Comparison of ENCODE assay signal across 9 cellular contexts in genomic region chr2:9206991-9207640, GRCh38. TPM values are rescaled to one million over a fixed set of nuclear protein-coding genes. Genes with fewer than 3 reads are reported as not detected.
A peak's percentile ranks its signal among the peaks of the same experiment; 100 is the strongest.
DNase-seq lines count a peak whose midpoint lies in the region; ATAC-seq, FAIRE-seq and TF ChIP-seq lines count a peak whose summit lies in the region.
"Had no signal": no experiment of that assay in that cellular context is flagged by ENCODE, and none has a peak within 500 bp of the region (broad histone marks: within the 10 kb centered on the region; RNA-seq: fewer than 3 reads in every experiment).

No MANE protein-coding gene starts in this region.

- H3K56ac ChIP-seq in IMR-90 (ENCODE audit: extremely low read depth, insufficient read depth, low read length), result no peak overlapping the region

- H3K27ac Mint-ChIP-seq in stimulated activated memory B cell treated with anti-CD40 and anti-IgM and Interleukin-4, amounts not matched to agents 10 μg/mL and 1 μg/mL and 100 μg/mL, for 72 hours, result no peak overlapping the region

- peak overlapping the region; percentile 55 for H3K4me3 Mint-ChIP-seq in stimulated activated memory B cell treated with anti-CD40 and anti-IgM and Interleukin-4, amounts not matched to agents 10 μg/mL and 1 μg/mL and 100 μg/mL, for 72 hours

- no peaks in the 10 kb centered on the region for H3K36me3 Mint-ChIP-seq in stimulated activated memory B cell treated with anti-CD40 and anti-IgM and Interleukin-4, amounts not matched to agents 10 μg/mL and 1 μg/mL and 100 μg/mL, for 72 hours

- H3K79me1 ChIP-seq in IMR-90 (ENCODE audit: low read depth in 1 of 2, low read length in 2 of 2), result peaks cover 0 to 28% of the 10 kb centered on the region in 2 experiments; a peak in 3 of 4 replicates

- CTCF ChIA-PET in IMR-90 (lab: Yijun Ruan, JAX), result interaction anchor here (1.1 to 1.3 kb wide), 2 partner anchors 17 to 127 kb away, joined by 3 to 4 read pairs; no protein-coding TSS in a partner anchor

- H3K27ac ChIP-seq in IMR-90 (ENCODE audit: insufficient read depth, low read length) (peak overlapping the region; percentile 71), body of pancreas (peak overlapping the region; percentile 81 to 88 (median 86))

- H4K5ac ChIP-seq in IMR-90 (ENCODE audit: low read depth, low read length), result peak overlapping the region; percentile 56; the same call in 1 of the 2 replicates

- peak overlapping the region; percentile 7; the same call in 1 of the 2 replicates for H2AK5ac ChIP-seq in IMR-90 (ENCODE audit: low read depth, low read length)

- H3K9me3 ChIP-seq in IMR-90 (ENCODE audit: control insufficient read depth, insufficient read depth, low read length) (no peaks in the 10 kb centered on the region), body of pancreas (no peaks in the 10 kb centered on the region)

- H3K9ac ChIP-seq in IMR-90 (ENCODE audit: low read depth, low read length), result peak overlapping the region; percentile 83

- no peak overlapping the region for H2BK15ac ChIP-seq in IMR-90 (ENCODE audit: low read depth, low read length)

- H3K9me3 Mint-ChIP-seq in stimulated activated memory B cell treated with anti-CD40 and anti-IgM and Interleukin-4, amounts not matched to agents 10 μg/mL and 1 μg/mL and 100 μg/mL, for 72 hours, result no peaks in the 10 kb centered on the region

- H3K4me3 ChIP-seq in IMR-90 (ENCODE audit: insufficient read depth, low read depth, low read length) (peak overlapping the region; percentile 96), body of pancreas (peak overlapping the region; percentile 48 to 70)

- POLR2A ChIA-PET in IMR-90 (lab: Charles Lee; ENCODE audit: unreplicated experiment), result no interaction called here

- TF ChIP-seq CTCF in IMR-90 (conservative IDR thresholded peaks at IDR 0.05; ENCODE audit: low read depth, low read length) (no peak), body of pancreas (IDR thresholded peaks at IDR 0.05) (no peak)

- peak overlapping the region; percentile 17 for H3K14ac ChIP-seq in IMR-90 (replicated peaks; ENCODE audit: low read depth, low read length)

- H2AFZ ChIP-seq in IMR-90 (replicated peaks; ENCODE audit: low read length, poor library complexity), result peak overlapping the region; percentile 89

- peak overlapping the region; percentile 97 for H2AK9ac ChIP-seq in IMR-90 (replicated peaks; ENCODE audit: low read depth, low read length, poor library complexity)

- DNase-seq in 8988T (peak; percentile 61), GM12891 (ENCODE audit: insufficient read length, low spot score) (peak; percentile 26), IMR-90 (no peak), body of pancreas (peak; percentile 17 to 44 (median 38)), iris pigment epithelial cell (ENCODE audit: low read depth) (peak; percentile 37), NCI-H2107 (lab: John Stamatoyannopoulos, UW) (no peak)

- H3K18ac ChIP-seq in IMR-90 (ENCODE audit: low read depth, low read length), result peak overlapping the region; percentile 45; the same call in 1 of the 2 replicates

- no peaks in the 10 kb centered on the region for H3K36me3 ChIP-seq in IMR-90 (ENCODE audit: control insufficient read depth, insufficient read depth, low read length)
- H3K36me3 ChIP-seq in body of pancreas (replicated peaks in 1 of 2; ENCODE audit: insufficient read depth in 1 of 2, low read depth in 2 of 2), result no peaks in the 10 kb centered on the region

- H3K9me1 ChIP-seq in IMR-90 (ENCODE audit: insufficient read depth, low read length), result peaks cover 7% of the 10 kb centered on the region; the same call in 1 of the 2 replicates

- H3K4ac ChIP-seq in IMR-90 (ENCODE audit: low read depth, low read length), result peak overlapping the region; percentile 81

- peak overlapping the region; percentile 63; the same call in 1 of the 2 replicates for H3K4me2 ChIP-seq in IMR-90 (ENCODE audit: low read depth, low read length)

- 0% methylated on average over 47 of the region's 84 CpGs; no CpG with 5 or more reads in 1 of the 2 experiments for WGBS in IMR-90 (ENCODE audit: extremely low coverage in 2 of 2, insufficient read length in 1 of 2), 2 experiments
- WGBS in body of pancreas, 2 donors, result 0% methylated on average over 9 to 82 of the region's 84 CpGs

- no peaks in the 10 kb centered on the region for H3K27me3 ChIP-seq in IMR-90 (ENCODE audit: control insufficient read depth, insufficient read depth, low read length)
- H3K27me3 ChIP-seq in body of pancreas, result no peaks in the 10 kb centered on the region

- peaks cover 7% of the 10 kb centered on the region for H3K4me1 Mint-ChIP-seq in stimulated activated memory B cell treated with anti-CD40 and anti-IgM and Interleukin-4, amounts not matched to agents 10 μg/mL and 1 μg/mL and 100 μg/mL, for 72 hours

- peaks cover 30% of the 10 kb centered on the region; the same call in 1 of the 2 replicates for H4K20me1 ChIP-seq in IMR-90 (ENCODE audit: insufficient read depth, low read length)

- intact Hi-C loops in IMR-90 (cut with micrococcal nuclease) (loop anchor here (1.0 to 5.0 kb wide), 7 partner anchors 28 to 215 kb away; partner anchors contain the start of genes CPSF3 and ITGB1BP1), body of pancreas (cut with DNase I) (no loop called here)

- H3K23ac ChIP-seq in IMR-90 (ENCODE audit: low read depth, low read length), result no peak overlapping the region

- in situ Hi-C loops in IMR-90 (cut with MboI; ENCODE audit: low sequenced_read_pairs), result loop anchor here (10.0 kb wide), 1 partner anchor 128 kb away; no protein-coding TSS in a partner anchor

- ATAC-seq in IMR-90 (ENCODE audit: low read depth) (peak; percentile 22), body of pancreas (peak; percentile 36), HG02763 (IDR thresholded peaks at IDR 0.05; ENCODE audit: unreplicated experiment) (no peak)
- ATAC-seq in stimulated activated memory B cell treated with anti-CD40 and anti-IgM and Interleukin-4, amounts not matched to agents 10 μg/mL and 1 μg/mL and 100 μg/mL, for 72 hours, result no peak

- no peak for FAIRE-seq in GM12891 (lab: Jason Lieb, UNC)
- FAIRE-seq: islet of Langerhans had no signal

- no peak for TF ChIP-seq RAD21 in IMR-90 (IDR thresholded peaks at IDR 0.05; ENCODE audit: low read length)

- BruUV-seq in IMR-90 (replicated peaks; lab: Mats Ljungman, UMichigan), result no TSS peak

- H4K8ac ChIP-seq in IMR-90 (ENCODE audit: low read depth in 2 of 2, low read length in 2 of 2), result peak overlapping the region; percentile 34 to 67; a peak in 2 of 4 replicates

- TF ChIP-seq POLR2A in GM12891 (IDR thresholded peaks at IDR 0.05; ENCODE audit: low read depth, low read length) (no peak), IMR-90 (IDR thresholded peaks at IDR 0.05; ENCODE audit: low read depth, low read length) (no peak), body of pancreas (IDR thresholded peaks at IDR 0.05) (no peak)

- H4K91ac ChIP-seq in IMR-90 (ENCODE audit: insufficient read depth, low read depth, low read length), result peak overlapping the region; percentile 66; the same call in 1 of the 2 replicates

- peak overlapping the region; percentile 70 for H2BK120ac ChIP-seq in IMR-90 (ENCODE audit: low read depth, low read length)

- dilution Hi-C loops in IMR-90 (cut with HindIII; ENCODE audit: low sequenced_read_pairs, unreplicated experiment), result no loop called here

- peaks cover 6% of the 10 kb centered on the region for H3K4me1 ChIP-seq in IMR-90 (ENCODE audit: control insufficient read depth, insufficient read depth, low read length)
- H3K4me1 ChIP-seq in body of pancreas, result peaks cover 51% of the 10 kb centered on the region

- H2BK5ac ChIP-seq in IMR-90 (ENCODE audit: low read depth, low read length, poor library complexity, severe bottlenecking), result peak overlapping the region; percentile 82

- H2BK20ac ChIP-seq in IMR-90 (ENCODE audit: low read depth, low read length), result no peak overlapping the region

- peaks cover 27% of the 10 kb centered on the region for H3K27me3 Mint-ChIP-seq in stimulated activated memory B cell treated with anti-CD40 and anti-IgM and Interleukin-4, amounts not matched to agents 10 μg/mL and 1 μg/mL and 100 μg/mL, for 72 hours

TF ChIP-seq in GM12891, 5 proteins besides CTCF, POLR2A, EP300 and RAD21:
- TF ChIP-seq SPI1 (IDR thresholded peaks at IDR 0.05; ENCODE audit: low read depth, low read length), result no peak
- TF ChIP-seq POU2F2 (IDR thresholded peaks at IDR 0.05; ENCODE audit: low read depth, low read length), result no peak
- TF ChIP-seq TAF1 (IDR thresholded peaks at IDR 0.05; ENCODE audit: low read depth, low read length), result no peak
- no peak for TF ChIP-seq POLR2AphosphoS5 (IDR thresholded peaks at IDR 0.05; ENCODE audit: low read depth, low read length)
- no peak for TF ChIP-seq PAX5 (IDR thresholded peaks at IDR 0.05; ENCODE audit: insufficient read depth, low read length, severe bottlenecking)

TF ChIP-seq in IMR-90, 13 proteins besides CTCF, POLR2A, EP300 and RAD21 (continues in another document):
- TF ChIP-seq NFE2L2 (IDR thresholded peaks at IDR 0.05; ENCODE audit: low read depth, low read length) (no peak), ELK1 (IDR thresholded peaks at IDR 0.05; ENCODE audit: borderline replicate concordance, low read depth, low read length) (no peak), CHD1 (IDR thresholded peaks at IDR 0.05; ENCODE audit: low read depth, low read length) (no peak), RFX5 (IDR thresholded peaks at IDR 0.05; ENCODE audit: low read depth, low read length) (no peak), SMC3 (IDR thresholded peaks at IDR 0.05; ENCODE audit: low read depth, low read length) (no peak), FOS (IDR thresholded peaks at IDR 0.05; ENCODE audit: low read depth, low read length) (no peak)
- TF ChIP-seq, protein P1, sequence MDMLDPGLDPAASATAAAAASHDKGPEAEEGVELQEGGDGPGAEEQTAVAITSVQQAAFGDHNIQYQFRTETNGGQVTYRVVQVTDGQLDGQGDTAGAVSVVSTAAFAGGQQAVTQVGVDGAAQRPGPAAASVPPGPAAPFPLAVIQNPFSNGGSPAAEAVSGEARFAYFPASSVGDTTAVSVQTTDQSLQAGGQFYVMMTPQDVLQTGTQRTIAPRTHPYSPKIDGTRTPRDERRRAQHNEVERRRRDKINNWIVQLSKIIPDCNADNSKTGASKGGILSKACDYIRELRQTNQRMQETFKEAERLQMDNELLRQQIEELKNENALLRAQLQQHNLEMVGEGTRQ (IDR thresholded peaks at IDR 0.05; ENCODE audit: low read depth, low read length), result no peak

RNA-seq across cellular contexts. Expression of gene ASAP2, which starts 0.5 kb away (rescaled TPM):
- polyA plus RNA-seq in GM12891 (2012; ENCODE audit: low read depth, missing spikeins), result 0.06 TPM
- total RNA-seq in IMR-90 (2012; rRNA removed) (19.7 and 26.9 TPM in 2 replicates), body of pancreas (10 to 100 TPM; 12.5 to 23.7 TPM)
- 25.0 and 28.1 TPM in 2 replicates for polyA plus RNA-seq in IMR-90 (2012; rRNA removed)
- polyA plus RNA-seq in IMR-90 (2012; cell fraction: cytosol; rRNA removed), result 10.0 and 11.4 TPM in 2 replicates
- polyA plus RNA-seq in IMR-90 (2012; cell fraction: nucleus; rRNA removed; ENCODE audit: low replicate concordance), result 23.8 and 56.1 TPM in 2 replicates

Comparison
In these comparisons a context has a peak if more than half of its experiments do, and no peak if none do; other contexts are left out.
1. DNase-seq: peak in 8988T (single experiment), GM12891 (single experiment), body of pancreas (4 of 4) and iris pigment epithelial cell (single experiment); none in IMR-90 (single experiment) and NCI-H2107 (single experiment).
2. ATAC-seq: peak in IMR-90 (single experiment) and body of pancreas (single experiment); none in stimulated activated memory B cell treated with anti-CD40 and anti-IgM and Interleukin-4, amounts not matched to agents 10 μg/mL and 1 μg/mL and 100 μg/mL, for 72 hours (single experiment) and HG02763 (single experiment).